In genomic region chr7:20795881-20796280, GRCh38 we compare ENCODE assay signal across 1 cellular context.
TF ChIP-seq lines count a peak whose summit lies in the region.

No MANE protein-coding gene starts in this region.

TF ChIP-seq in K562, 482 proteins besides CTCF, POLR2A, EP300 and RAD21 (continued from another document):
- TF ChIP-seq SMARCA5 (IDR thresholded peaks at IDR 0.05) (no peak), ILK (tag; IDR thresholded peaks at IDR 0.05; ENCODE audit: borderline replicate concordance, low read depth) (no peak), ZMIZ1 (IDR thresholded peaks at IDR 0.05; ENCODE audit: low read depth in 2 of 2, low read length in 2 of 2) (no peak), CBX8 (IDR thresholded peaks at IDR 0.05; ENCODE audit: borderline replicate concordance, extremely low read depth, low read depth, low read length, poor library complexity, severe bottlenecking) (peak; percentile 3), BDP1 (IDR thresholded peaks at IDR 0.05; ENCODE audit: insufficient read depth, insufficient read length) (no peak), ZFP91 (CRISPR knock-in tag; IDR thresholded peaks at IDR 0.05) (no peak), KLF13 (tag; IDR thresholded peaks at IDR 0.05; ENCODE audit: borderline replicate concordance, low read depth) (no peak), ZFP1 (CRISPR knock-in tag; IDR thresholded peaks at IDR 0.05) (no peak)
